19 cellular contexts compared by ENCODE assay signal in the genomic region with DNA sequence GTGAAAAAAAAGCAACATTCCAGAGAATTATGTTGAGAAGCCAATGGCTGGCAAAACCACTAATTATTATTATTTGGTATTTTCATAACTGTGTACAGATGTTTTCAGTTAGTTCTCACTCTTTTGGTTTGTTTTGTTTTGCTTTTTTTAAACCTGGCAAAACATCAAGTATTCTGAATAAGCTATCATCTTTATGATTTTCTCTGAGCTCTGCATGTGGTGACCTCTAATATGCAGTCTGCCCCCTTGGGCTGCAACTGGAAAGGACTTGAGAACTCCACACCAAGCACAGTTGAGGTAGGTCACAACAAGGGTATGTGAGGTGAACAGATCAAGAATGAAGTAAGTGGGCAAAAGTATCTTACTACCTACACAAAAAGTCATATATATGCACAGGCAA.
A peak's percentile ranks its signal among the peaks of the same experiment; 100 is the strongest.
DNase-seq lines count a peak whose midpoint lies in the region; TF ChIP-seq lines count a peak whose summit lies in the region.
"Had no signal": no experiment of that assay in that cellular context is flagged by ENCODE, and none has a peak within 500 bp of the region (broad histone marks: within the 10 kb centered on the region; RNA-seq: fewer than 3 reads in every experiment).

No MANE protein-coding gene starts in this region.

- no peak for TF ChIP-seq EP300 in transverse colon (IDR thresholded peaks at IDR 0.05; ENCODE audit: low read depth)

- peak; percentile 3 for DNase-seq in AG10803 (ENCODE audit: low read depth)
- no peak for DNase-seq in SK-N-MC (ENCODE audit: low read depth, low spot score)
- peak; percentile 56 for DNase-seq in dermis blood vessel endothelial cell
- peak; percentile 25 to 67 for DNase-seq in foreskin fibroblast
- no peak for DNase-seq in ACHN
- no peak for DNase-seq in midbrain (lab: John Stamatoyannopoulos, UW)
- DNase-seq in DMS79 (lab: John Stamatoyannopoulos, UW): no peak
- DNase-seq in transverse colon: no peak
- DNase-seq: CD4-positive, alpha-beta memory T cell; DND-41; GF-D8; NCI-H1092; NCI-H1694 treated with DMSO at 0.1 percent for 48 hours; NCI-H2171; NCI-H446 treated with DMSO at 0.1 percent for 48 hours; NCI-H748 treated with DMSO at 0.1 percent for 48 hours; PC-9 had no signal

- in situ Hi-C loops in ACHN (cut with HindIII; ENCODE audit: low pct_ligation_motif_present, low pct_unique_long_range_greater_than_20kb, low sequenced_read_pairs) (no loop called here), transverse colon (cut with MboI; ENCODE audit: low pct_ligation_motif_present in 1 of 4, low pct_unique_long_range_greater_than_20kb in 1 of 4, low sequenced_read_pairs in 3 of 4) (no loop called here)

- no peak for TF ChIP-seq POLR2A in transverse colon (IDR thresholded peaks at IDR 0.05)

- H3K27ac ChIP-seq in SK-N-MC (0 out of 2 replicates have a peak overlapping the region, but pooled peaks have one; percentile 22), transverse colon (no peak overlapping the region)
- H3K27ac ChIP-seq: HL-60, PC-9 had no signal

- H3K4me1 ChIP-seq in transverse colon: no peaks in the 10 kb centered on the region

- H3K9me3 ChIP-seq in SK-N-MC (ENCODE audit: low read depth, low read length) (no peaks in the 10 kb centered on the region), transverse colon (no peaks in the 10 kb centered on the region)

- no peaks in the 10 kb centered on the region for H3K27me3 ChIP-seq in transverse colon

- peaks cover 46% of the 10 kb centered on the region for H3K36me3 ChIP-seq in SK-N-MC (ENCODE audit: insufficient read depth, low read length)
- H3K36me3 ChIP-seq in transverse colon: peaks cover 0 to 10% (median 4%) of the 10 kb centered on the region in 4 donors

- TF ChIP-seq CTCF in AG10803 (conservative IDR thresholded peaks at IDR 0.05; ENCODE audit: low read length) (no peak), foreskin fibroblast (IDR thresholded peaks at IDR 0.05; ENCODE audit: low read depth, low read length) (no peak), transverse colon (IDR thresholded peaks at IDR 0.05) (no peak)

- intact Hi-C loops in transverse colon (cut with DNase I; ENCODE audit: low total_unique reads): no loop called here

- no peak overlapping the region for H3K9ac ChIP-seq in SK-N-MC (ENCODE audit: insufficient read length)

- H3K4me3 ChIP-seq in AG10803 (ENCODE audit: low read length) (no peak overlapping the region), SK-N-MC (0 out of 2 replicates have a peak overlapping the region, but pooled peaks have one; percentile 19), foreskin fibroblast (ENCODE audit: low read depth in 1 of 2, low read length in 2 of 2) (no peak overlapping the region), transverse colon (no peak overlapping the region)
- H3K4me3 ChIP-seq: K562, PC-9 had no signal

Comparison
In these comparisons a context has a peak if more than half of its experiments do, and no peak if none do; other contexts are left out.
1. DNase-seq: peak in AG10803 (single experiment), dermis blood vessel endothelial cell (single experiment) and foreskin fibroblast (2 of 2); none in SK-N-MC (single experiment), ACHN (single experiment), midbrain (single experiment), DMS79 (single experiment) and transverse colon (single experiment).